ENCODE assay signal across 13 cellular contexts in genomic region chr6:40950986-40951730, GRCh38.
DNase-seq lines count a peak whose midpoint lies in the region; ATAC-seq, FAIRE-seq and TF ChIP-seq lines count a peak whose summit lies in the region.
"Had no signal": no experiment of that assay in that cellular context is flagged by ENCODE, and none has a peak within 500 bp of the region (broad histone marks: within the 10 kb centered on the region; RNA-seq: fewer than 3 reads in every experiment).

No MANE protein-coding gene starts in this region.

- H3K27ac ChIP-seq in SJCRH30 (no peak overlapping the region), fibroblast of lung (ENCODE audit: insufficient read depth, low read length) (no peak overlapping the region), smooth muscle cell (ENCODE audit: low read depth) (peak overlapping the region; percentile 53)
- H3K27ac ChIP-seq: gastrocnemius medialis had no signal

- H3K36me3 ChIP-seq in SJCRH30 (no peaks in the 10 kb centered on the region), fibroblast of lung (ENCODE audit: control insufficient read depth, insufficient read depth, low read length) (no peaks in the 10 kb centered on the region), smooth muscle cell (ENCODE audit: low read depth) (no peaks in the 10 kb centered on the region)
- H3K36me3 ChIP-seq: gastrocnemius medialis had no signal

- TF ChIP-seq POLR2A in H54 (IDR thresholded peaks at IDR 0.05; ENCODE audit: low read depth, low read length) = no peak

- H4K20me1 ChIP-seq in fibroblast of lung (ENCODE audit: control insufficient read depth, extremely low read depth, insufficient read depth, low read length) = no peaks in the 10 kb centered on the region
- H4K20me1 ChIP-seq in smooth muscle cell (ENCODE audit: low read depth) = no peaks in the 10 kb centered on the region

- H3K4me2 ChIP-seq in fibroblast of lung (ENCODE audit: extremely low read depth, insufficient read depth, low read length) (peak overlapping the region; percentile 66), smooth muscle cell (peak overlapping the region; percentile 19)

- H3F3A ChIP-seq in smooth muscle cell (ENCODE audit: low read depth) = peaks cover 5% of the 10 kb centered on the region

- H2AFZ ChIP-seq in fibroblast of lung (ENCODE audit: low read length) (no peak overlapping the region), smooth muscle cell (ENCODE audit: low read depth) (no peak overlapping the region)

- WGBS in smooth muscle cell (ENCODE audit: low lambda C conversion rate) = 27% methylated on average over 7 of the region's 7 CpGs

- peak; percentile 6 for FAIRE-seq in H54 (lab: Jason Lieb, UNC)
- FAIRE-seq: D721Med had no signal

- H3K9ac ChIP-seq in fibroblast of lung (ENCODE audit: insufficient read depth, low read length) (no peak overlapping the region), smooth muscle cell (ENCODE audit: low read depth) (no peak overlapping the region)

- no peak for ATAC-seq in HG03442 (IDR thresholded peaks at IDR 0.05; ENCODE audit: unreplicated experiment)
- ATAC-seq: gastrocnemius medialis, left cardiac atrium had no signal

- TF ChIP-seq CTCF in fibroblast of lung (conservative IDR thresholded peaks at IDR 0.05 in 1 of 2, IDR thresholded peaks at IDR 0.05 in 1 of 2; ENCODE audit: low read depth in 1 of 2, low read length in 2 of 2) (no peak), smooth muscle cell (IDR thresholded peaks at IDR 0.05; ENCODE audit: borderline replicate concordance, insufficient read depth, poor library complexity, severe bottlenecking) (no peak)

- no peaks in the 10 kb centered on the region for H3K79me2 ChIP-seq in fibroblast of lung (ENCODE audit: control insufficient read depth, insufficient read depth, low read length)
- H3K79me2 ChIP-seq in smooth muscle cell (ENCODE audit: low read depth) = no peaks in the 10 kb centered on the region

- DNase-seq in H54 (ENCODE audit: insufficient read length, low spot score) = peak; percentile 51
- peak; percentile 34 to 39 for DNase-seq in SJCRH30
- DNase-seq in fibroblast of lung (ENCODE audit: low read depth in 2 of 2) = peak in 1 of 2 donors; percentile 84
- no peak for DNase-seq in smooth muscle cell (lab: John Stamatoyannopoulos, UW; ENCODE audit: unreplicated experiment)
- no peak for DNase-seq in KG1 (lab: John Stamatoyannopoulos, UW)
- no peak for DNase-seq in GDM1 (lab: John Stamatoyannopoulos, UW)
- DNase-seq: activated CD4-positive, alpha-beta T cell treated with anti-CD3 and anti-CD28 coated beads for 4 hours; activated T-cell treated with anti-CD3 and anti-CD28 coated beads, Interleukin-2, amount 50 U/mL, for 24 hours; amniotic stem cell; gastrocnemius medialis; left cardiac atrium had no signal

- H3K27me3 ChIP-seq in SJCRH30 (no peaks in the 10 kb centered on the region), fibroblast of lung (ENCODE audit: control insufficient read depth, insufficient read depth, low read length) (no peaks in the 10 kb centered on the region), smooth muscle cell (ENCODE audit: low read depth) (no peaks in the 10 kb centered on the region)
- H3K27me3 ChIP-seq: gastrocnemius medialis had no signal

- peaks cover 54% of the 10 kb centered on the region for H3K4me1 ChIP-seq in SJCRH30
- peaks cover 21% of the 10 kb centered on the region for H3K4me1 ChIP-seq in fibroblast of lung (ENCODE audit: control insufficient read depth, extremely low read depth, insufficient read depth, low read length)
- peaks cover 26% of the 10 kb centered on the region for H3K4me1 ChIP-seq in smooth muscle cell (ENCODE audit: low read depth)

- H3K9me3 ChIP-seq in SJCRH30 (replicated peaks) (no peaks in the 10 kb centered on the region), fibroblast of lung (ENCODE audit: control insufficient read depth, insufficient read depth, low read depth, low read length) (no peaks in the 10 kb centered on the region), smooth muscle cell (replicated peaks; ENCODE audit: low read depth) (no peaks in the 10 kb centered on the region)
- H3K9me3 ChIP-seq: gastrocnemius medialis had no signal

- H3K4me3 ChIP-seq in SJCRH30 (no peak overlapping the region), fibroblast of lung (replicated peaks in 1 of 4; ENCODE audit: control extremely low read depth in 1 of 4, insufficient read depth in 1 of 4, low read depth in 3 of 4, low read length in 4 of 4) (no peak overlapping the region), smooth muscle cell (no peak overlapping the region)
- H3K4me3 ChIP-seq: gastrocnemius medialis had no signal

Comparison
In these comparisons a context has a peak if more than half of its experiments do, and no peak if none do; other contexts are left out.
1. DNase-seq: peak in H54 (single experiment) and SJCRH30 (2 of 2); none in smooth muscle cell (single experiment), KG1 (single experiment) and GDM1 (single experiment).